8 cellular contexts compared by ENCODE assay signal in genomic region chr9:136885950-136886578, GRCh38. TPM values are rescaled to one million over a fixed set of nuclear protein-coding genes. Genes with fewer than 3 reads are reported as not detected.
DNase-seq lines count a peak whose midpoint lies in the region; ATAC-seq, FAIRE-seq and TF ChIP-seq lines count a peak whose summit lies in the region.

TSS of gene TRAF2 (plus strand) at chr9:136886516. CDS start at chr9:136898741, 12,225 bp downstream.

- DNase-seq in GM18507 (ENCODE audit: extremely low spot score, insufficient read length, low read depth) (peak; percentile 100), NCI-H2029 (lab: John Stamatoyannopoulos, UW) (peak; percentile 97), astrocyte (ENCODE audit: low read depth) (peak; percentile 99), hepatic stellate cell (ENCODE audit: low spot score) (peak; percentile 100), aorta (peak; percentile 99)
- DNase-seq in T-helper 2 cell treated with Interferon-gamma antibody and Interleukin-4, amounts not matched to agents 5 μg/mL and 100 μg/mL, for 36 hours (ENCODE audit: low spot score): peak; percentile 99

- no peaks in the 10 kb centered on the region for H3K27me3 Mint-ChIP-seq in T-helper 2 cell treated with Interferon-gamma antibody and Interleukin-4, amounts not matched to agents 5 μg/mL and 100 μg/mL, for 36 hours (ENCODE audit: low read depth)
- H3K27me3 Mint-ChIP-seq in astrocyte (ENCODE audit: low read depth, unreplicated experiment): no peaks in the 10 kb centered on the region

- H3K4me1 ChIP-seq in astrocyte (ENCODE audit: insufficient read depth, low read length) (peaks cover 15% of the 10 kb centered on the region), rectal smooth muscle tissue (ENCODE audit: control insufficient read depth, insufficient read depth, low read length) (peaks cover 4% of the 10 kb centered on the region), aorta (ENCODE audit: control insufficient read depth in 1 of 2, insufficient read depth in 2 of 2, low read length in 2 of 2) (no peaks in the 10 kb centered on the region)

- TF ChIP-seq CTCF in astrocyte (IDR thresholded peaks at IDR 0.05; ENCODE audit: insufficient read depth, low read depth, low read length): no peak

- no peaks in the 10 kb centered on the region for H3K9me3 ChIP-seq in astrocyte (ENCODE audit: insufficient read depth, low read depth, low read length)
- H3K9me3 ChIP-seq in aorta (ENCODE audit: control insufficient read depth, low read length): no peaks in the 10 kb centered on the region

- peak within 1 kb of the TSS; percentile 98 for H2AFZ ChIP-seq in astrocyte (ENCODE audit: low read depth, low read length)

- H3K4me2 ChIP-seq in astrocyte (ENCODE audit: low read length): peak within 1 kb of the TSS; percentile 94

- 0% methylated on average over 37 to 88 of the region's 88 CpGs for WGBS in aorta, 2 donors

- H3K27me3 ChIP-seq in astrocyte (ENCODE audit: insufficient read depth, low read length): no peaks in the 10 kb centered on the region
- H3K27me3 ChIP-seq in rectal smooth muscle tissue (ENCODE audit: control insufficient read depth, insufficient read depth, low read length): no peaks in the 10 kb centered on the region
- no peaks in the 10 kb centered on the region for H3K27me3 ChIP-seq in aorta (ENCODE audit: control insufficient read depth in 1 of 2, insufficient read depth in 2 of 2, low read length in 1 of 2)

- H3K27ac ChIP-seq in astrocyte (ENCODE audit: low read depth, low read length): peak within 1 kb of the TSS; percentile 54
- peak within 1 kb of the TSS; percentile 68 for H3K27ac ChIP-seq in rectal smooth muscle tissue (ENCODE audit: low read depth, low read length)
- no peak within 1 kb of the TSS for H3K27ac ChIP-seq in aorta (ENCODE audit: low read depth in 1 of 2, low read length in 2 of 2)

- FAIRE-seq in GM18507 (lab: Jason Lieb, UNC) (peak; percentile 93), astrocyte (lab: Jason Lieb, UNC) (no peak)

- peaks cover 26% of the 10 kb centered on the region for H4K20me1 ChIP-seq in astrocyte (ENCODE audit: insufficient read depth, low read length)

- peaks cover 37% of the 10 kb centered on the region for H3K4me1 Mint-ChIP-seq in T-helper 2 cell treated with Interferon-gamma antibody and Interleukin-4, amounts not matched to agents 5 μg/mL and 100 μg/mL, for 36 hours (ENCODE audit: low read depth)
- H3K4me1 Mint-ChIP-seq in astrocyte (ENCODE audit: low read depth, unreplicated experiment): peaks cover 11% of the 10 kb centered on the region

- peak within 1 kb of the TSS; percentile 98 for H3K4me3 Mint-ChIP-seq in T-helper 2 cell treated with Interferon-gamma antibody and Interleukin-4, amounts not matched to agents 5 μg/mL and 100 μg/mL, for 36 hours
- peak within 1 kb of the TSS; percentile 91 for H3K4me3 Mint-ChIP-seq in astrocyte (ENCODE audit: unreplicated experiment)

- peaks cover 44% of the 10 kb centered on the region for H3K79me2 ChIP-seq in astrocyte (ENCODE audit: insufficient read depth, low read length)

- H3K9me3 Mint-ChIP-seq in T-helper 2 cell treated with Interferon-gamma antibody and Interleukin-4, amounts not matched to agents 5 μg/mL and 100 μg/mL, for 36 hours: no peaks in the 10 kb centered on the region
- no peaks in the 10 kb centered on the region for H3K9me3 Mint-ChIP-seq in astrocyte (ENCODE audit: unreplicated experiment)

- H3K27ac Mint-ChIP-seq in T-helper 2 cell treated with Interferon-gamma antibody and Interleukin-4, amounts not matched to agents 5 μg/mL and 100 μg/mL, for 36 hours: peak within 1 kb of the TSS; percentile 90
- H3K27ac Mint-ChIP-seq in astrocyte (ENCODE audit: unreplicated experiment): peak within 1 kb of the TSS; percentile 75

- H3K36me3 ChIP-seq in astrocyte (ENCODE audit: insufficient read depth, low read length) (no peaks in the 10 kb centered on the region), rectal smooth muscle tissue (ENCODE audit: control insufficient read depth, insufficient read depth, low read length) (no peaks in the 10 kb centered on the region), aorta (ENCODE audit: control insufficient read depth in 1 of 2, insufficient read depth in 2 of 2, low read length in 1 of 2) (no peaks in the 10 kb centered on the region)

- peak within 1 kb of the TSS; percentile 85 for H3K9ac ChIP-seq in astrocyte (ENCODE audit: low read length)
- peak within 1 kb of the TSS; percentile 56 for H3K9ac ChIP-seq in rectal smooth muscle tissue (ENCODE audit: low read length)

- H3K36me3 Mint-ChIP-seq in T-helper 2 cell treated with Interferon-gamma antibody and Interleukin-4, amounts not matched to agents 5 μg/mL and 100 μg/mL, for 36 hours (ENCODE audit: low read depth): peaks cover 14% of the 10 kb centered on the region
- H3K36me3 Mint-ChIP-seq in astrocyte (ENCODE audit: low read depth, unreplicated experiment): no peaks in the 10 kb centered on the region

- H3K4me3 ChIP-seq in astrocyte (ENCODE audit: insufficient read depth, low read depth, low read length) (peak within 1 kb of the TSS; percentile 69), rectal smooth muscle tissue (ENCODE audit: low read length) (peak within 1 kb of the TSS; percentile 77), aorta (ENCODE audit: low read length in 2 of 2) (peak within 1 kb of the TSS; percentile 77 to 82)

- peak; percentile 78 for ATAC-seq in HG02973 (IDR thresholded peaks at IDR 0.05; ENCODE audit: unreplicated experiment)
- ATAC-seq in aorta (ENCODE audit: low FRiP score): peak; percentile 98

- intact Hi-C loops in aorta (cut with DNase I): loop anchor here (2.0 to 10.0 kb wide), 3 partner anchors 37 to 59 kb away; partner anchors contain the start of genes C8G (in 2 of the 2), FBXW5 (in 2 of the 2) and PHPT1 (in 2 of the 2)

RNA-seq across cellular contexts. Expression of gene TRAF2, which starts in this region (rescaled TPM):
- 12.5 and 14.4 TPM in 2 replicates for total RNA-seq in astrocyte
- 10 to 100 TPM in 1 of 2 donors, 1 to 10 TPM in 1; 9.1 to 22.1 TPM for total RNA-seq in aorta
- 10 to 100 TPM in 1 of 2 donors, 1 to 10 TPM in 1; 4.8 to 14.0 TPM for polyA plus RNA-seq in aorta

Comparison
In these comparisons a context has a peak if more than half of its experiments do, and no peak if none do; other contexts are left out.
1. H3K27ac ChIP-seq: peak in astrocyte (single experiment) and rectal smooth muscle tissue (single experiment); none in aorta (0 of 2).
2. Peak in every context shown above with its lines, with median percentiles within 50 percentile points of each other: DNase-seq and H3K4me3 ChIP-seq.